Comparison of ENCODE assay signal across 16 cellular contexts in the genomic region with DNA sequence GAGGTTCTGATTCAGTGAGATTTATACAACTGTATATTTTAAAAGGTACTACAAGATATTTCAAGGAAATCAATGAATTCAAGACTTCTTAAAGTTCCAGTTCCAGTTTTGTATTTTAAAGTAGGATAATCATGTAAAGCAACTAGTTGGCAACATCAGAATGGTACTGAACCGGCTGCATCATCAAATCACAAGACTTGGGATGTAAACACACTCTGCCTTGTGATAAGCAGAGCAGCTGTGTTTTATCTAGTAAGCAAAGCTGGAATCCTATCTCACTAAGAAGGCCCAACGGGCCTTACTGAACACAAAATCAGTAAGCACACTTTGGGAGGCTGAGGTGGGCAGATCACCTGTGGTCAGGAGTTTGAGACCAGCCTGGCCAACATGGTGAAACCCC.
"Had no signal": no experiment of that assay in that cellular context is flagged by ENCODE, and none has a peak within 500 bp of the region (broad histone marks: within the 10 kb centered on the region; RNA-seq: fewer than 3 reads in every experiment).

No MANE protein-coding gene starts in this region.

- H3K27me3 ChIP-seq: cardiac muscle cell, right atrium auricular region, thyroid gland had no signal

- FAIRE-seq: small intestine, urothelium cell line had no signal

- H3K27ac Mint-ChIP-seq: activated CD4-positive, alpha-beta memory T cell treated with anti-CD3 and anti-CD28 coated beads, Interleukin-2, amount 10 ng/mL, durations not matched to agents 7 days and 5 days; immature natural killer cell had no signal

- H3K36me3 Mint-ChIP-seq: immature natural killer cell; naive thymus-derived CD8-positive, alpha-beta T cell had no signal

- H3K27ac ChIP-seq: cardiac muscle cell, right atrium auricular region, thyroid gland, VCaP had no signal

- H3K4me3 Mint-ChIP-seq: activated CD4-positive, alpha-beta memory T cell treated with anti-CD3 and anti-CD28 coated beads, Interleukin-2, amount 10 ng/mL, durations not matched to agents 7 days and 5 days; immature natural killer cell; naive thymus-derived CD8-positive, alpha-beta T cell had no signal

- H3K36me3 ChIP-seq: cardiac muscle cell, right atrium auricular region, thyroid gland had no signal

- H3K4me1 Mint-ChIP-seq: activated CD4-positive, alpha-beta memory T cell treated with anti-CD3 and anti-CD28 coated beads, Interleukin-2, amount 10 ng/mL, durations not matched to agents 7 days and 5 days; immature natural killer cell; naive thymus-derived CD8-positive, alpha-beta T cell had no signal

- H3K9me3 Mint-ChIP-seq: activated CD4-positive, alpha-beta memory T cell treated with anti-CD3 and anti-CD28 coated beads, Interleukin-2, amount 10 ng/mL, durations not matched to agents 7 days and 5 days had no signal

- H3K9me3 ChIP-seq: right atrium auricular region, thyroid gland had no signal

- ATAC-seq: left cardiac atrium; naive thymus-derived CD8-positive, alpha-beta T cell had no signal

- H3K4me1 ChIP-seq: right atrium auricular region, thyroid gland had no signal

- H3K4me3 ChIP-seq: cardiac muscle cell, lung, right atrium auricular region, thyroid gland had no signal

- DNase-seq: activated CD4-positive, alpha-beta memory T cell treated with anti-CD3 and anti-CD28 coated beads, Interleukin-2, amount 10 ng/mL, durations not matched to agents 7 days and 5 days; activated CD8-positive, alpha-beta memory T cell treated with anti-CD3 and anti-CD28 coated beads, Interleukin-2, amount 50 U/mL, for 4 hours; activated naive CD4-positive, alpha-beta T cell; cortex of kidney; effector CD8-positive, alpha-beta T cell; glutamatergic neuron; immature natural killer cell; left cardiac atrium; naive thymus-derived CD8-positive, alpha-beta T cell; small intestine; thyroid gland had no signal
